Comparison of ENCODE assay signal across 25 cellular contexts in genomic region chr5:181156758-181157157, GRCh38. TPM values are rescaled to one million over a fixed set of nuclear protein-coding genes. Genes with fewer than 3 reads are reported as not detected.
DNase-seq lines count a peak whose midpoint lies in the region; ATAC-seq, FAIRE-seq and TF ChIP-seq lines count a peak whose summit lies in the region.
"Had no signal": no experiment of that assay in that cellular context is flagged by ENCODE, and none has a peak within 500 bp of the region (broad histone marks: within the 10 kb centered on the region; RNA-seq: fewer than 3 reads in every experiment).

No MANE protein-coding gene starts in this region.

- H3K27ac ChIP-seq in OCI-LY3 (ENCODE audit: low read length) = no peak overlapping the region
- no peak overlapping the region for H3K27ac ChIP-seq in K562 (ENCODE audit: extremely low read depth, low read depth, low read length)
- no peak overlapping the region for H3K27ac ChIP-seq in body of pancreas
- H3K27ac ChIP-seq: A549 had no signal

- 21% methylated on average over 3 of the region's 3 CpGs for WGBS in K562 (ENCODE audit: insufficient coverage, low coverage, missing lambda C conversion rate)
- 39 to 45% methylated on average over 3 of the region's 3 CpGs for WGBS in body of pancreas, 2 donors

- TF ChIP-seq EP300 in K562 (IDR thresholded peaks at IDR 0.05; ENCODE audit: low read length) = no peak

- CTCF ChIA-PET in K562 (lab: Yijun Ruan, JAX; ENCODE audit: low intra/inter-chr PET ratio) = no interaction called here

- no TSS peak for BruUV-seq in K562 (replicated peaks; lab: Mats Ljungman, UMichigan)

- intact Hi-C loops in K562 (cut with micrococcal nuclease) (loop anchor here (5.0 kb wide), 1 partner anchor 114 kb away; the partner anchor contains the start of gene BTNL9), body of pancreas (cut with DNase I) (loop anchor here (10.0 kb wide), 2 partner anchors 292 to 362 kb away; partner anchors contain the start of gene ZFP62)

- 0 out of 2 replicates have a peak overlapping the region, but pooled peaks have one; percentile 16 for H2AFZ ChIP-seq in OCI-LY3 (ENCODE audit: low read depth, low read length)
- peak overlapping the region; percentile 48; the same call in 1 of the 2 replicates for H2AFZ ChIP-seq in K562 (ENCODE audit: low read depth, low read length)

- no peak for TF ChIP-seq POLR2A in GM12892 (IDR thresholded peaks at IDR 0.05; ENCODE audit: low read depth, low read length)
- no peak for TF ChIP-seq POLR2A in K562 (conservative IDR thresholded peaks at IDR 0.05)
- TF ChIP-seq POLR2A in body of pancreas (IDR thresholded peaks at IDR 0.05) = no peak

- H3K9ac ChIP-seq in OCI-LY3 (ENCODE audit: low read length) (no peak overlapping the region), K562 (ENCODE audit: insufficient read depth in 1 of 2, low read depth in 2 of 2, low read length in 2 of 2) (no peak overlapping the region)

- H3K79me2 ChIP-seq in OCI-LY3 (ENCODE audit: low read length) = no peaks in the 10 kb centered on the region
- H3K79me2 ChIP-seq in K562 (ENCODE audit: control insufficient read depth, insufficient read depth, low read length) = no peaks in the 10 kb centered on the region

- DNase-seq in GM12892 (ENCODE audit: insufficient read length) (no peak), K562 (ENCODE audit: extremely low read depth in 1 of 4, low spot score in 3 of 4) (no peak), body of pancreas (no peak), MV-4-11 (lab: John Stamatoyannopoulos, UW) (no peak), NCI-H748 (lab: John Stamatoyannopoulos, UW; ENCODE audit: unreplicated experiment) (no peak)
- DNase-seq: BE2C; CD8-positive, alpha-beta T cell; COR-L47; DMS153; DMS79 treated with DMSO at 0.1 percent for 48 hours; EL; HCEC 1CT; HFFc6; IMR-90; KG1 had no signal

- no peak for TF ChIP-seq RAD21 in K562 (CRISPR knock-in tag; conservative IDR thresholded peaks at IDR 0.05 in 1 of 2, IDR thresholded peaks at IDR 0.05 in 1 of 2)

- H3K9me1 ChIP-seq in K562 (ENCODE audit: control insufficient read depth, insufficient read depth, low read length) = no peaks in the 10 kb centered on the region

- H3K4me3 ChIP-seq in OCI-LY3 (ENCODE audit: low read length) (no peak overlapping the region), K562 (no peak overlapping the region), body of pancreas (no peak overlapping the region)
- H3K4me3 ChIP-seq: A549 had no signal

- H4K20me1 ChIP-seq in OCI-LY3 (ENCODE audit: insufficient read depth, low read length) = no peaks in the 10 kb centered on the region
- H4K20me1 ChIP-seq in K562 (replicated peaks; ENCODE audit: control insufficient read depth, insufficient read depth, low read length) = no peaks in the 10 kb centered on the region

- TF ChIP-seq CTCF in OCI-LY3 (IDR thresholded peaks at IDR 0.05; ENCODE audit: low read depth, low read length) (no peak), K562 (IDR thresholded peaks at IDR 0.05 in 2 of 3, conservative IDR thresholded peaks at IDR 0.05 in 1 of 3; ENCODE audit: insufficient read depth in 2 of 3, low read depth in 1 of 3, low read length in 3 of 3) (no peak), body of pancreas (IDR thresholded peaks at IDR 0.05) (no peak)

- H3K27me3 ChIP-seq in OCI-LY3 (ENCODE audit: low read depth, low read length) (no peaks in the 10 kb centered on the region), K562 (ENCODE audit: control insufficient read depth in 2 of 2, insufficient read depth in 2 of 2, low read length in 2 of 2) (no peaks in the 10 kb centered on the region), body of pancreas (no peaks in the 10 kb centered on the region)

- ATAC-seq in GM18861 (IDR thresholded peaks at IDR 0.05; ENCODE audit: unreplicated experiment) (peak; percentile 38), K562 (no peak), body of pancreas (no peak)
- ATAC-seq: A549; CD8-positive, alpha-beta T cell had no signal

- FAIRE-seq in GM12892 (lab: Jason Lieb, UNC) = peak; percentile 62
- FAIRE-seq in K562 (lab: Jason Lieb, UNC) = peak; percentile 26
- FAIRE-seq: A549, D721Med, G401.6, GM19239 had no signal

- H3K4me1 ChIP-seq in OCI-LY3 (ENCODE audit: low read length) (peaks cover 39% of the 10 kb centered on the region), K562 (replicated peaks in 1 of 2; ENCODE audit: control insufficient read depth in 2 of 2, insufficient read depth in 2 of 2, low read length in 2 of 2) (peaks cover 19 to 28% of the 10 kb centered on the region in 2 experiments), body of pancreas (peaks cover 5% of the 10 kb centered on the region)

- in situ Hi-C loops in K562 (cut with MboI) = no loop called here

- no peaks in the 10 kb centered on the region for H3K9me3 ChIP-seq in OCI-LY3 (ENCODE audit: insufficient read depth, low read length)
- no peaks in the 10 kb centered on the region for H3K9me3 ChIP-seq in K562 (replicated peaks; ENCODE audit: control insufficient read depth, insufficient read depth, low read depth, low read length)
- no peaks in the 10 kb centered on the region for H3K9me3 ChIP-seq in body of pancreas
- H3K9me3 ChIP-seq: A549 had no signal

- H3K4me2 ChIP-seq in OCI-LY3 (ENCODE audit: low read length) (no peak overlapping the region), K562 (ENCODE audit: insufficient read depth, low read length) (no peak overlapping the region)
- H3K4me2 ChIP-seq: A549 had no signal

- H3K36me3 ChIP-seq in OCI-LY3 (replicated peaks; ENCODE audit: low read depth, low read length) (no peaks in the 10 kb centered on the region), K562 (ENCODE audit: control insufficient read depth, insufficient read depth, low read length) (no peaks in the 10 kb centered on the region), body of pancreas (replicated peaks in 1 of 2; ENCODE audit: insufficient read depth in 1 of 2, low read depth in 2 of 2) (no peaks in the 10 kb centered on the region)
- H3K36me3 ChIP-seq: BE2C had no signal

- POLR2A ChIA-PET in K562 (lab: Yijun Ruan, JAX) = interaction anchor here (0.6 kb wide), 1 partner anchor 51 kb away, joined by 3 read pairs; no protein-coding TSS in a partner anchor

RNA-seq across cellular contexts. Expression of gene OR2V2, which starts 9.4 kb away (rescaled TPM):
- polyA plus RNA-seq in GM12892 (2012; ENCODE audit: missing spikeins) = not detected
- not detected in 2 replicates for total RNA-seq in K562 (2011; cell fraction: chromatin; rRNA removed; ENCODE audit: low replicate concordance)
- not detected in 2 replicates for total RNA-seq in K562 (2011; cell fraction: nucleolus; rRNA removed)
- total RNA-seq in K562 (2011; cell fraction: nucleoplasm; rRNA removed) = not detected in 2 replicates
- not detected in 2 replicates for total RNA-seq in K562 (2014; rRNA removed)
- not detected in 2 replicates for total RNA-seq in K562 (2014; rRNA removed; fragmentation: Illumina TruSeq; extraction: Trizol)
- total RNA-seq in K562 (2015; rRNA removed; fragmentation: Illumina TruSeq; extraction: Trizol) = not detected in 2 replicates
- not detected in 2 replicates for total RNA-seq in K562 (2021)
- not detected in 2 replicates for polyA plus RNA-seq in K562 (2011; rRNA removed)
- polyA plus RNA-seq in K562 (2011; cell fraction: cytosol; rRNA removed) = not detected in 2 replicates
- not detected in 2 replicates for polyA plus RNA-seq in K562 (2011; cell fraction: nucleus; rRNA removed)
- not detected in 2 replicates for polyA plus RNA-seq in K562 (2012)
- not detected in 2 replicates for polyA plus RNA-seq in K562 (2014; fragmentation: Illumina TruSeq; extraction: Trizol)
- polyA plus RNA-seq in K562 (2014; fragmentation: Nextera tagmentation; extraction: Ambion mirVana) = under 1 TPM in 1 of 2 experiments, not detected in 1; 0.01 TPM
- polyA plus RNA-seq in K562 (2014; rRNA removed) = not detected in 2 replicates
- polyA minus RNA-seq in K562 (2011; rRNA and poly(A)+ RNA removed) = not detected in 2 replicates
- polyA minus RNA-seq in K562 (2011; cell fraction: cytosol; rRNA and poly(A)+ RNA removed) = not detected in 2 replicates
- polyA minus RNA-seq in K562 (2011; cell fraction: nucleus; rRNA and poly(A)+ RNA removed) = not detected in 2 replicates
- not detected for total RNA-seq in body of pancreas
- total RNA-seq: CD8-positive, alpha-beta T cell; H4; HFFc6; HT-29; IMR-90 had no signal
- polyA plus RNA-seq: A549, AG04450, CD14-positive monocyte, IMR-90 had no signal

RNA-seq across cellular contexts. Expression of gene OR2V1, which starts 25.8 kb away (rescaled TPM):
- not detected for polyA plus RNA-seq in GM12892 (2012; ENCODE audit: missing spikeins)
- not detected in 2 replicates for total RNA-seq in K562 (2011; cell fraction: chromatin; rRNA removed; ENCODE audit: low replicate concordance)
- not detected in 2 replicates for total RNA-seq in K562 (2011; cell fraction: nucleolus; rRNA removed)
- total RNA-seq in K562 (2011; cell fraction: nucleoplasm; rRNA removed) = not detected in 2 replicates
- 0.08 TPM in 1 of 2 replicates, not detected in the other for total RNA-seq in K562 (2014; rRNA removed)
- total RNA-seq in K562 (2014; rRNA removed; fragmentation: Illumina TruSeq; extraction: Trizol) = 0.04 TPM in 1 of 2 replicates, not detected in the other
- not detected in 2 replicates for total RNA-seq in K562 (2015; rRNA removed; fragmentation: Illumina TruSeq; extraction: Trizol)
- total RNA-seq in K562 (2021) = 0.07 TPM in 1 of 2 replicates, not detected in the other
- 0.05 and 0.15 TPM in 2 replicates for polyA plus RNA-seq in K562 (2011; rRNA removed)
- 0.03 TPM in 2 replicates for polyA plus RNA-seq in K562 (2011; cell fraction: cytosol; rRNA removed)
- not detected in 2 replicates for polyA plus RNA-seq in K562 (2011; cell fraction: nucleus; rRNA removed)
- 0.06 and 0.08 TPM in 2 replicates for polyA plus RNA-seq in K562 (2012)
- 0.10 TPM in 1 of 2 replicates, not detected in the other for polyA plus RNA-seq in K562 (2014; fragmentation: Illumina TruSeq; extraction: Trizol)
- under 1 TPM; 0.15 to 0.28 TPM for polyA plus RNA-seq in K562 (2014; fragmentation: Nextera tagmentation; extraction: Ambion mirVana)
- 0.07 TPM in 1 of 2 replicates, not detected in the other for polyA plus RNA-seq in K562 (2014; rRNA removed)
- 0.12 TPM in 1 of 2 replicates, not detected in the other for polyA minus RNA-seq in K562 (2011; rRNA and poly(A)+ RNA removed)
- polyA minus RNA-seq in K562 (2011; cell fraction: cytosol; rRNA and poly(A)+ RNA removed) = not detected in 2 replicates
- not detected in 2 replicates for polyA minus RNA-seq in K562 (2011; cell fraction: nucleus; rRNA and poly(A)+ RNA removed)
- total RNA-seq in body of pancreas = not detected
- total RNA-seq: CD8-positive, alpha-beta T cell; H4; HFFc6; HT-29; IMR-90 had no signal
- polyA plus RNA-seq: A549, AG04450, CD14-positive monocyte, IMR-90 had no signal

RNA-seq across cellular contexts. Expression of gene TRIM7, which starts 48.2 kb away (rescaled TPM):
- 0.70 TPM for polyA plus RNA-seq in GM12892 (2012; ENCODE audit: missing spikeins)
- 5.4 and 8.3 TPM in 2 replicates for total RNA-seq in K562 (2011; cell fraction: chromatin; rRNA removed; ENCODE audit: low replicate concordance)
- total RNA-seq in K562 (2011; cell fraction: nucleolus; rRNA removed) = 6.2 and 7.5 TPM in 2 replicates
- total RNA-seq in K562 (2011; cell fraction: nucleoplasm; rRNA removed) = 7.2 and 7.9 TPM in 2 replicates
- 12.9 and 13.8 TPM in 2 replicates for total RNA-seq in K562 (2014; rRNA removed)
- 8.4 and 11.7 TPM in 2 replicates for total RNA-seq in K562 (2014; rRNA removed; fragmentation: Illumina TruSeq; extraction: Trizol)
- 8.9 and 9.0 TPM in 2 replicates for total RNA-seq in K562 (2015; rRNA removed; fragmentation: Illumina TruSeq; extraction: Trizol)
- total RNA-seq in K562 (2021) = 10.3 and 12.4 TPM in 2 replicates
- polyA plus RNA-seq in K562 (2011; rRNA removed) = 7.1 and 12.6 TPM in 2 replicates
- polyA plus RNA-seq in K562 (2011; cell fraction: cytosol; rRNA removed) = 4.5 and 12.8 TPM in 2 replicates
- polyA plus RNA-seq in K562 (2011; cell fraction: nucleus; rRNA removed) = 8.4 and 8.9 TPM in 2 replicates
- polyA plus RNA-seq in K562 (2012) = 6.9 and 17.6 TPM in 2 replicates
- 5.4 and 7.7 TPM in 2 replicates for polyA plus RNA-seq in K562 (2014; fragmentation: Illumina TruSeq; extraction: Trizol)
- 1 to 10 TPM; 2.6 to 3.2 TPM for polyA plus RNA-seq in K562 (2014; fragmentation: Nextera tagmentation; extraction: Ambion mirVana)
- 12.4 and 14.9 TPM in 2 replicates for polyA plus RNA-seq in K562 (2014; rRNA removed)
- polyA minus RNA-seq in K562 (2011; rRNA and poly(A)+ RNA removed) = 3.3 and 4.2 TPM in 2 replicates
- 3.4 and 4.1 TPM in 2 replicates for polyA minus RNA-seq in K562 (2011; cell fraction: cytosol; rRNA and poly(A)+ RNA removed)
- 2.6 and 3.3 TPM in 2 replicates for polyA minus RNA-seq in K562 (2011; cell fraction: nucleus; rRNA and poly(A)+ RNA removed)
- total RNA-seq in body of pancreas = 10 to 100 TPM; 11.5 to 17.9 TPM
